Comparison of ENCODE assay signal across 26 cellular contexts in the genomic region with DNA sequence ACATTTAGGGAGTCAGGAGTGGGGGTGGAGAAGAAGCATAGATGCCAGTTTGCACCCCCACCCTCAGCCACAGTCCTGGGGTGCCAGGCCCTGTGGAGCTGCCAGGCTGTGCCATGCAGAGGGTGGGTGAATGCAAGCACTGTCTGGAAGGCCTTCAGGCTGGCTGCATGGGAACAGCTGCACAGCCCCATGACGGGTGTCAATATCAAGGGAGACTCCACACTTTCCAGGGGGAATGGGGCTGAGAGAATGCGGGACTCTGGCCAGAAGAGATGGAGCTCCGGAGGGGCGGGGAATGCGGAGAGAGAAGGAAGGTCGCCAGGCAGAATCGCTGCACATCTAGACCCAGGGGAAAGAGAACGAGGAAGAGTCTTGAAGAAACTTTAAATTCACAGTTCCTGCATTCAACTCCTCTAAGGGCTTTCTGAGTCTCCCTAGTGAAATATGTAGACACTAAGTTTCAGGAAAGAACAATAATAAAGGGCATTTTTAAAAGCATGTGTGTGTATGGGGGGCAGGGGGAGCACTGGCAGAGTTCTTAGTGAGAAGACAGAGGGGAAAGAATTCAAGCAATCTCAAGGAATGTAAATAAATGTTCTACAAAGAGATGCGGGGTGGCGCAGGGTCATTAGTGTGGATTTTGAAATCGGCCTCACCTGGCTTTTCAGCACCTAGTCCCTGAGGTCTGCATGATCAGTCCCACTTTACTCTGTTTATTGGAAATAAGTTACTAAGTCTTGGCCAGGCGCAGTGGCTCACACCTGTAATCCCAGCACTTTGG. TPM values are rescaled to one million over a fixed set of nuclear protein-coding genes. Genes with fewer than 3 reads are reported as not detected.
DNase-seq lines count a peak whose midpoint lies in the region; ATAC-seq and TF ChIP-seq lines count a peak whose summit lies in the region.
"Had no signal": no experiment of that assay in that cellular context is flagged by ENCODE, and none has a peak within 500 bp of the region (broad histone marks: within the 10 kb centered on the region; RNA-seq: fewer than 3 reads in every experiment).

No MANE protein-coding gene starts in this region.

- TF ChIP-seq CTCF in brain (conservative IDR thresholded peaks at IDR 0.05), result no peak
- TF ChIP-seq CTCF in coronary artery (IDR thresholded peaks at IDR 0.05), result no peak

- peak overlapping the region in 1 of 5 experiments; percentile 0 for H3K4me3 Mint-ChIP-seq in brain
- H3K4me3 Mint-ChIP-seq: activated CD8-positive, alpha-beta T cell treated with anti-CD3 and anti-CD28 coated beads for 36 hours; activated naive CD4-positive, alpha-beta T cell treated with anti-CD3 and anti-CD28 coated beads, Interleukin-2, amount 10 ng/mL, durations not matched to agents 7 days and 5 days; activated T-cell treated with anti-CD3 and anti-CD28 coated beads, Interleukin-2, amount 50 U/mL, for 24 hours; CD14-positive monocyte; IgD-negative memory B cell; stimulated activated naive CD8-positive, alpha-beta T cell treated with anti-CD3 and anti-CD28 coated beads, Interleukin-15, Interleukin-2, amounts not matched to agents 100 ng/mL and 50 ng/mL, for 24 hours had no signal

- H3K27ac Mint-ChIP-seq in brain, result peak overlapping the region in 3 of 5 experiments; percentile 1 to 65 (median 4)
- H3K27ac Mint-ChIP-seq: activated CD8-positive, alpha-beta T cell treated with anti-CD3 and anti-CD28 coated beads for 36 hours; activated naive CD4-positive, alpha-beta T cell treated with anti-CD3 and anti-CD28 coated beads, Interleukin-2, amount 10 ng/mL, durations not matched to agents 7 days and 5 days; activated T-cell treated with anti-CD3 and anti-CD28 coated beads, Interleukin-2, amount 50 U/mL, for 24 hours; CD14-positive monocyte; IgD-negative memory B cell; stimulated activated naive CD8-positive, alpha-beta T cell treated with anti-CD3 and anti-CD28 coated beads, Interleukin-15, Interleukin-2, amounts not matched to agents 100 ng/mL and 50 ng/mL, for 24 hours had no signal

- no peak overlapping the region for H3K27ac ChIP-seq in coronary artery
- H3K27ac ChIP-seq: A549, hepatocyte, right lobe of liver, SJSA1 had no signal

- H3K4me3 ChIP-seq in coronary artery, result no peak overlapping the region
- H3K4me3 ChIP-seq: A549, HAP-1, hepatocyte, MG63, right lobe of liver, SJSA1 had no signal

- intact Hi-C loops in posterior cingulate gyrus (cut with DNase I), result no loop called here

- H3K27me3 Mint-ChIP-seq in brain, result peaks cover 12% of the 10 kb centered on the region

- H3K36me3 Mint-ChIP-seq in brain, result no peaks in the 10 kb centered on the region
- H3K36me3 Mint-ChIP-seq: activated naive CD4-positive, alpha-beta T cell treated with anti-CD3 and anti-CD28 coated beads, Interleukin-2, amount 10 ng/mL, durations not matched to agents 7 days and 5 days; CD14-positive monocyte; IgD-negative memory B cell had no signal

- peaks cover 40% of the 10 kb centered on the region for H3K4me1 Mint-ChIP-seq in brain
- H3K4me1 Mint-ChIP-seq: activated naive CD4-positive, alpha-beta T cell treated with anti-CD3 and anti-CD28 coated beads, Interleukin-2, amount 10 ng/mL, durations not matched to agents 7 days and 5 days; CD14-positive monocyte; IgD-negative memory B cell had no signal

- DNase-seq in C1 segment of cervical spinal cord (lab: John Stamatoyannopoulos, UW) (peak in 13 of 14 donors; percentile 33 to 89 (median 79)), medulla oblongata (ENCODE audit: extremely low spot score) (peak; percentile 97), posterior cingulate gyrus (peak; percentile 74 to 98 (median 90)), NCI-H128 (lab: John Stamatoyannopoulos, UW; ENCODE audit: unreplicated experiment) (no peak), coronary artery (ENCODE audit: low spot score) (no peak)
- DNase-seq: activated CD8-positive, alpha-beta T cell treated with anti-CD3 and anti-CD28 coated beads for 36 hours; activated naive CD4-positive, alpha-beta T cell treated with anti-CD3 and anti-CD28 coated beads, Interleukin-2, amount 10 ng/mL, durations not matched to agents 7 days and 5 days; activated T-cell treated with anti-CD3 and anti-CD28 coated beads, Interleukin-2, amount 50 U/mL, for 24 hours; cortex of kidney; kidney glomerular epithelial cell; MG63; NCI-H146; NCI-H748 treated with DMSO at 0.1 percent for 48 hours; PC-3; right lobe of liver; T-helper 2 cell had no signal

- peaks cover 23 to 29% (median 24%) of the 10 kb centered on the region in 5 experiments for H3K9me3 Mint-ChIP-seq in brain
- H3K9me3 Mint-ChIP-seq: activated CD8-positive, alpha-beta T cell treated with anti-CD3 and anti-CD28 coated beads for 36 hours had no signal

- ATAC-seq in GM18498 (IDR thresholded peaks at IDR 0.05; ENCODE audit: unreplicated experiment) (no peak), HG03442 (IDR thresholded peaks at IDR 0.05; ENCODE audit: unreplicated experiment) (no peak)
- ATAC-seq: activated CD8-positive, alpha-beta T cell treated with anti-CD3 and anti-CD28 coated beads for 36 hours; PC-3; right lobe of liver had no signal

RNA-seq across cellular contexts. Expression of a gene that starts 59.1 kb away (rescaled TPM):
- 60.0 TPM for polyA plus RNA-seq in brain (ENCODE audit: insufficient read depth, low read depth, low replicate concordance)

Comparison
In these comparisons a context has a peak if more than half of its experiments do, and no peak if none do; other contexts are left out.
1. DNase-seq: peak in C1 segment of cervical spinal cord (13 of 14), medulla oblongata (single experiment) and posterior cingulate gyrus (10 of 10); none in NCI-H128 (single experiment) and coronary artery (single experiment).